In the genomic region with DNA sequence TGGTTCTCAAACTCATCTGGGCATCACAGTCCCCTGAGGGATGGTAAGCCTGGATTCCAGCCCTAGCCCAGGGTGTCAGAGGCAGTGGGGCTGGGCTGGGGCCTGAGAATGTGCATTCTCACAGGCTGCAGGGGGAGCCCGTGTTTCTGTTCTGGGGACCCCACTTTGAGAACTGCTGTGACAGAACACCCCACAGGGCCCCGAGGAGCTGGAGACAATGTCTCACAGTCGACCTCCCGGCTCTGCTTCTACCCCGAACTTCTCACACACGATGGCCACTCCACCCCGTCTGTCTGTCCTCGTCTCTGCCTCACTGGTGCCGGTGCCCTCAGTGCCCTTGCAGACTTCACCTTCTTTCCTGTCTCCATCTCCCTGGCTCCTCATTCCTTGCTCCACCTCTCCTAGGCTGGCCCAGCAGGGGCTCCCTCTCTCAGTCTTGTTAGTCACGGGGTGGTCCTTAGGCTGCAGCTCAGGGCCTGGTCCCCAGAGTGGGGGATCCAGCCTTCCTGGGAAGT, we compare ENCODE assay signal across 15 cellular contexts.
"Had no signal": no experiment of that assay in that cellular context is flagged by ENCODE, and none has a peak within 500 bp of the region (broad histone marks: within the 10 kb centered on the region; RNA-seq: fewer than 3 reads in every experiment).

No MANE protein-coding gene starts in this region.

- H3K27ac ChIP-seq: cardiac muscle cell, colonic mucosa, foreskin keratinocyte, heart left ventricle, neural progenitor cell, ovary, SK-N-MC, skin epidermis, upper lobe of left lung had no signal

- H3K36me3 ChIP-seq: cardiac muscle cell, colonic mucosa, heart left ventricle, neural progenitor cell, ovary, upper lobe of left lung had no signal

- H3K4me1 Mint-ChIP-seq: WTC11 had no signal

- DNase-seq: activated CD4-positive, alpha-beta T cell treated with anti-CD3 and anti-CD28 coated beads for 48 hours; activated naive CD4-positive, alpha-beta T cell; colonic mucosa; effector CD4-positive, alpha-beta T cell; foreskin keratinocyte; T-helper 1 cell had no signal

- H3K9me3 ChIP-seq: colonic mucosa, heart left ventricle, ovary, upper lobe of left lung had no signal

- H3K9me3 Mint-ChIP-seq: neural progenitor cell, WTC11 had no signal

- H3K4me3 Mint-ChIP-seq: neural progenitor cell, WTC11 had no signal

- H3K4me3 ChIP-seq: cardiac muscle cell, colonic mucosa, heart left ventricle, neural progenitor cell, ovary, SK-N-MC, skin epidermis, upper lobe of left lung had no signal

- H3K27me3 ChIP-seq: cardiac muscle cell, colonic mucosa, foreskin keratinocyte, neural progenitor cell, ovary had no signal

- H3K27ac Mint-ChIP-seq: neural progenitor cell, WTC11 had no signal

- ATAC-seq: foreskin keratinocyte, left ventricle myocardium superior, WTC11 had no signal

- H3K4me1 ChIP-seq: colonic mucosa, foreskin keratinocyte, heart left ventricle, neural progenitor cell, upper lobe of left lung had no signal

- H3K36me3 Mint-ChIP-seq: neural progenitor cell had no signal
